ENCODE assay signal across 25 cellular contexts in genomic region chr11:2541321-2541680, GRCh38.
A peak's percentile ranks its signal among the peaks of the same experiment; 100 is the strongest.
DNase-seq lines count a peak whose midpoint lies in the region; ATAC-seq and TF ChIP-seq lines count a peak whose summit lies in the region.
"Had no signal": no experiment of that assay in that cellular context is flagged by ENCODE, and none has a peak within 500 bp of the region (broad histone marks: within the 10 kb centered on the region; RNA-seq: fewer than 3 reads in every experiment).

No MANE protein-coding gene starts in this region.

- H3K4me1 ChIP-seq in right cardiac atrium (ENCODE audit: control insufficient read depth, insufficient read depth, low read length) (no peaks in the 10 kb centered on the region), mucosa of descending colon (ENCODE audit: low read depth) (no peaks in the 10 kb centered on the region), transverse colon (no peaks in the 10 kb centered on the region)
- H3K4me1 ChIP-seq: Caco-2 had no signal

- TF ChIP-seq POLR2A in transverse colon (IDR thresholded peaks at IDR 0.05) (no peak), GM18505 (IDR thresholded peaks at IDR 0.05; ENCODE audit: borderline replicate concordance, extremely low read depth, insufficient read depth, insufficient read length) (no peak)

- ATAC-seq in right cardiac atrium (no peak), mucosa of descending colon (no peak), HG02885 (IDR thresholded peaks at IDR 0.05; ENCODE audit: poor library complexity, unreplicated experiment) (no peak), GM18505 (IDR thresholded peaks at IDR 0.05; ENCODE audit: unreplicated experiment) (no peak)
- ATAC-seq: CD8-positive, alpha-beta T cell; GM12878; HCT116; Panc1 had no signal

- H3K9me3 ChIP-seq in right cardiac atrium (ENCODE audit: control insufficient read depth, low read length) (no peaks in the 10 kb centered on the region), mucosa of descending colon (no peaks in the 10 kb centered on the region), transverse colon (no peaks in the 10 kb centered on the region)
- H3K9me3 ChIP-seq: Caco-2 had no signal

- intact Hi-C loops in cardiac septum (cut with DNase I) (no loop called here), right cardiac atrium (cut with DNase I) (loop anchor here in 1 of 4 donors (10.0 kb wide), 1 partner anchor 234 kb away; no protein-coding TSS in a partner anchor), mucosa of descending colon (cut with DNase I, micrococcal nuclease) (no loop called here), transverse colon (cut with DNase I; ENCODE audit: low total_unique reads) (no loop called here)

- DNase-seq in cardiac septum (ENCODE audit: low spot score) (peak; percentile 10), right cardiac atrium (no peak), coronary artery (ENCODE audit: low spot score) (peak; percentile 56), mucosa of descending colon (peak in 2 of 3 donors; percentile 6 to 22), transverse colon (peak; percentile 0)
- DNase-seq: C1 segment of cervical spinal cord; CD8-positive, alpha-beta T cell; DMS79; EL; GDM1; NCI-H1048; NCI-H1417; NCI-H1694; NCI-H2081; NCI-H2227 treated with DMSO at 0.1 percent for 48 hours; NCI-H526 treated with DMSO at 0.1 percent for 48 hours; SIG-M5 had no signal

- H3K36me3 ChIP-seq in mucosa of descending colon (ENCODE audit: low read depth) = no peaks in the 10 kb centered on the region
- no peaks in the 10 kb centered on the region for H3K36me3 ChIP-seq in transverse colon

- H3K4me3 ChIP-seq in right cardiac atrium (ENCODE audit: low read length) = no peak overlapping the region
- no peak overlapping the region for H3K4me3 ChIP-seq in coronary artery
- no peak overlapping the region for H3K4me3 ChIP-seq in mucosa of descending colon
- no peak overlapping the region for H3K4me3 ChIP-seq in transverse colon
- H3K4me3 ChIP-seq: GM12878, SK-N-MC had no signal

- TF ChIP-seq EP300 in transverse colon (IDR thresholded peaks at IDR 0.05; ENCODE audit: low read depth) = no peak

- H3K27ac ChIP-seq in right cardiac atrium (ENCODE audit: low read length) (no peak overlapping the region), coronary artery (no peak overlapping the region), transverse colon (no peak overlapping the region)
- H3K27ac ChIP-seq: RWPE1, SK-N-MC had no signal

- TF ChIP-seq CTCF in coronary artery (IDR thresholded peaks at IDR 0.05) (no peak), mucosa of descending colon (IDR thresholded peaks at IDR 0.05) (no peak), transverse colon (IDR thresholded peaks at IDR 0.05) (no peak)

- H3K27me3 ChIP-seq in right cardiac atrium (ENCODE audit: control insufficient read depth, insufficient read depth) (no peaks in the 10 kb centered on the region), transverse colon (no peaks in the 10 kb centered on the region)

- WGBS in right cardiac atrium = 79% methylated on average over 12 of the region's 12 CpGs
- 86% methylated on average over 12 of the region's 12 CpGs; no CpG with 5 or more reads in 1 of the 2 donors for WGBS in transverse colon (ENCODE audit: low coverage in 1 of 2), 2 donors

- in situ Hi-C loops in transverse colon (cut with MboI; ENCODE audit: low pct_ligation_motif_present in 1 of 4, low pct_unique_long_range_greater_than_20kb in 1 of 4, low sequenced_read_pairs in 3 of 4) = loop anchor here in 1 of 4 donors (25.0 kb wide), 1 partner anchor 546 kb away; no protein-coding TSS in a partner anchor

Comparison
In these comparisons a context has a peak if more than half of its experiments do, and no peak if none do; other contexts are left out.
1. DNase-seq: peak in cardiac septum (single experiment), coronary artery (single experiment), mucosa of descending colon (2 of 3) and transverse colon (single experiment); none in right cardiac atrium (0 of 3).